ENCODE assay signal across 8 cellular contexts in the genomic region with DNA sequence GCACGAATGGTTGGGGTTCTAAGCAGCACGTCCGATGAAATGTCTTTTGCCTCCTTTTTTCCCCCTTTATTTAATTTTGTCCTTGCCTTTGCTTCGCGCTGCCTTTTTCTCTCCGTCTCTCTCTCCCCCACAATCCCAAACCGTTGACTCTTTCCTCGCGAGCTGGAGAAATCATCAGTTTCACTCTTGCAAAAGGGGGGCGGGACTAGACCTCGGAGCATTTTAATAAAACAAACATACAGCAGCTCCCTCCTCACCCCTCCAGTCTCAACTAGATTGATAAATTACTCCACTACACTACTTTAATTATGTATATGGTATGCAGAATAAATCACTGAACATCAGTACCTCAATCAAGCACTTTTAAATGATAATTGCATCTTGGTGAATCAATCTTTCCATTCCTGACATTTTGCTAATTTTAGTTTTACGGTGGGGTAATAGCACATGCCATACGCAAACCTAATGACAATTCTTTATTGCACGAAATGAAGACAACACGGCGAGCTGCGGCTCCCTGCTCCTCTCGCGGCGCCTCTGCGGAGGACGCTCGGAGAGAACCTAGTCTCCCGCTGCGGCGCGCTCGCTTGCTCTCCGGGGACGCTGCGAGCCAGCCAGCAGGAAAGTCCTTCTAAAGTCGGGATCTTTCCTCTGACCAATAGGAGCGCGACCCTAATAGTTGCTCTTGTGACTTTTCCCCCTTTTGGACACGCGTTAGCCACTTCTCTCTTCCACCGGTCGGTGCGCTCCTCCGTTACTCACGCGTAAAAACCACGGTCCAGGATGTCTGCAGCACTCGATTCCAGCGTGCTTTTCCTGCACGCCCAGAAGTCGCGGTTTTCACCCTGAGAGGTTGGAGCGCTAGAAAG. TPM values are rescaled to one million over a fixed set of nuclear protein-coding genes. Genes with fewer than 3 reads are reported as not detected.
DNase-seq lines count a peak whose midpoint lies in the region; ATAC-seq and TF ChIP-seq lines count a peak whose summit lies in the region.

No MANE protein-coding gene starts in this region.

- peaks cover 22% of the 10 kb centered on the region for H3K4me1 ChIP-seq in CD4-positive, alpha-beta memory T cell (ENCODE audit: insufficient read depth, low read length)
- H3K4me1 ChIP-seq in KMS-11 (ENCODE audit: low read depth, poor library complexity, severe bottlenecking): peaks cover 33% of the 10 kb centered on the region

- peaks cover 15 to 24% (median 19%) of the 10 kb centered on the region in 4 donors for H3K4me1 Mint-ChIP-seq in CD4-positive, alpha-beta memory T cell
- H3K4me1 Mint-ChIP-seq in stimulated activated memory B cell treated with anti-CD40 and anti-IgM and Interleukin-4, amounts not matched to agents 10 μg/mL and 1 μg/mL and 100 μg/mL, for 72 hours: peaks cover 34% of the 10 kb centered on the region

- TF ChIP-seq CTCF in KMS-11 (conservative IDR thresholded peaks at IDR 0.05; ENCODE audit: low read depth, low read length): no peak

- no peak overlapping the region for H3K27ac Mint-ChIP-seq in CD4-positive, alpha-beta memory T cell
- H3K27ac Mint-ChIP-seq in stimulated activated memory B cell treated with anti-CD40 and anti-IgM and Interleukin-4, amounts not matched to agents 10 μg/mL and 1 μg/mL and 100 μg/mL, for 72 hours: peak overlapping the region; percentile 99

- CTCF ChIA-PET in CD4-positive, alpha-beta memory T cell (lab: Charles Lee; ENCODE audit: partially characterized antibody): no interaction called here

- H3K36me3 Mint-ChIP-seq in CD4-positive, alpha-beta memory T cell: no peaks in the 10 kb centered on the region
- peaks cover 6% of the 10 kb centered on the region for H3K36me3 Mint-ChIP-seq in stimulated activated memory B cell treated with anti-CD40 and anti-IgM and Interleukin-4, amounts not matched to agents 10 μg/mL and 1 μg/mL and 100 μg/mL, for 72 hours

- H3K4me3 ChIP-seq in CD4-positive, alpha-beta memory T cell (ENCODE audit: low read length in 2 of 2): peak overlapping the region in 1 of 2 donors; percentile 29
- no peak overlapping the region for H3K4me3 ChIP-seq in KMS-11 (IDR thresholded peaks at IDR 0.05; ENCODE audit: insufficient read depth, low read depth, low read length)

- 0 out of 2 replicates have a peak, but pooled peaks cover 5% of the 10 kb centered on the region for H3K79me2 ChIP-seq in KMS-11 (ENCODE audit: insufficient read depth, low read depth)

- intact Hi-C loops in CD4-positive, alpha-beta memory T cell (cut with micrococcal nuclease): no loop called here

- peak overlapping the region; percentile 73 for H3K4me2 ChIP-seq in KMS-11

- peak overlapping the region; percentile 65 to 89 (median 84) for H3K4me3 Mint-ChIP-seq in CD4-positive, alpha-beta memory T cell
- H3K4me3 Mint-ChIP-seq in stimulated activated memory B cell treated with anti-CD40 and anti-IgM and Interleukin-4, amounts not matched to agents 10 μg/mL and 1 μg/mL and 100 μg/mL, for 72 hours: peak overlapping the region; percentile 98

- no peak for DNase-seq in CD4-positive, alpha-beta memory T cell
- DNase-seq in SKM-1 (lab: John Stamatoyannopoulos, UW; ENCODE audit: unreplicated experiment): peak; percentile 72
- DNase-seq in dermis microvascular lymphatic vessel endothelial cell (ENCODE audit: low read depth in 2 of 2): peak; percentile 70 to 83
- peak; percentile 83 for DNase-seq in left kidney (ENCODE audit: low read depth, low spot score)

- H3K9ac ChIP-seq in KMS-11: peak overlapping the region; percentile 55; the same call in 1 of the 2 replicates

- H3K9me3 Mint-ChIP-seq in CD4-positive, alpha-beta memory T cell: no peaks in the 10 kb centered on the region
- H3K9me3 Mint-ChIP-seq in stimulated activated memory B cell treated with anti-CD40 and anti-IgM and Interleukin-4, amounts not matched to agents 10 μg/mL and 1 μg/mL and 100 μg/mL, for 72 hours: no peaks in the 10 kb centered on the region

- POLR2A ChIA-PET in CD4-positive, alpha-beta memory T cell (lab: Charles Lee; ENCODE audit: partially characterized antibody): no interaction called here

- no peaks in the 10 kb centered on the region for H3K9me3 ChIP-seq in CD4-positive, alpha-beta memory T cell (ENCODE audit: control insufficient read depth in 1 of 2, low read length in 2 of 2)

- peaks cover 5% of the 10 kb centered on the region for H3K27me3 ChIP-seq in CD4-positive, alpha-beta memory T cell (ENCODE audit: insufficient read depth, low read length)
- no peaks in the 10 kb centered on the region for H3K27me3 ChIP-seq in KMS-11 (ENCODE audit: insufficient read depth, low read depth)

- peak overlapping the region; percentile 82 for H2AFZ ChIP-seq in KMS-11 (ENCODE audit: low read depth)

- H4K20me1 ChIP-seq in KMS-11 (ENCODE audit: insufficient read depth): 0 out of 2 replicates have a peak, but pooled peaks cover 3% of the 10 kb centered on the region

- H3K36me3 ChIP-seq in CD4-positive, alpha-beta memory T cell (ENCODE audit: insufficient read depth, low read length): no peaks in the 10 kb centered on the region
- no peaks in the 10 kb centered on the region for H3K36me3 ChIP-seq in KMS-11 (ENCODE audit: insufficient read depth)

- H3K27ac ChIP-seq in CD4-positive, alpha-beta memory T cell (ENCODE audit: low read depth, low read length): no peak overlapping the region
- H3K27ac ChIP-seq in KMS-11: no peak overlapping the region

- H3K27me3 Mint-ChIP-seq in CD4-positive, alpha-beta memory T cell: peaks cover 24 to 31% of the 10 kb centered on the region in 2 donors
- H3K27me3 Mint-ChIP-seq in stimulated activated memory B cell treated with anti-CD40 and anti-IgM and Interleukin-4, amounts not matched to agents 10 μg/mL and 1 μg/mL and 100 μg/mL, for 72 hours: no peaks in the 10 kb centered on the region

- ATAC-seq in GM19395 (IDR thresholded peaks at IDR 0.05; ENCODE audit: unreplicated experiment) (peak; percentile 34), HG03159 (IDR thresholded peaks at IDR 0.05; ENCODE audit: unreplicated experiment) (no peak)
- ATAC-seq in stimulated activated memory B cell treated with anti-CD40 and anti-IgM and Interleukin-4, amounts not matched to agents 10 μg/mL and 1 μg/mL and 100 μg/mL, for 72 hours: peak; percentile 71

RNA-seq across cellular contexts. Expression of gene MEF2C, which starts 0.8 kb away (rescaled TPM):
- total RNA-seq in CD4-positive, alpha-beta memory T cell: under 1 TPM; 0.12 to 0.39 TPM
- 1 to 10 TPM in 1 of 2 donors, under 1 TPM in 1; 0.18 to 1.0 TPM for polyA plus RNA-seq in CD4-positive, alpha-beta memory T cell
- 118 and 159 TPM in 2 replicates for total RNA-seq in dermis microvascular lymphatic vessel endothelial cell

Comparison
In these comparisons a context has a peak if more than half of its experiments do, and no peak if none do; other contexts are left out.
1. DNase-seq: peak in SKM-1 (single experiment), dermis microvascular lymphatic vessel endothelial cell (2 of 2) and left kidney (single experiment); none in CD4-positive, alpha-beta memory T cell (0 of 5).
2. RNA of gene MEF2C, which starts 0.8 kb away (total RNA-seq): 118 to 159 TPM in dermis microvascular lymphatic vessel endothelial cell; 0.12 to 0.39 TPM in CD4-positive, alpha-beta memory T cell; every median in the first group is over 10 times any median in the second.